Comparison of ENCODE assay signal across 1 cellular context in genomic region chr14:75812592-75812991, GRCh38.
TF ChIP-seq lines count a peak whose summit lies in the region.

No MANE protein-coding gene starts in this region.

TF ChIP-seq in GM23338, 12 proteins besides CTCF, POLR2A, EP300 and RAD21 (continued from another document):
- TF ChIP-seq ZNF462 (CRISPR knock-in tag; IDR thresholded peaks at IDR 0.05) (no peak), ZNF114 (CRISPR knock-in tag; IDR thresholded peaks at IDR 0.05) (no peak)
TF ChIP-seq in GM23338: peak in this region for 0.
